ENCODE assay signal across 1 cellular context in genomic region chr10:71856619-71857018, GRCh38.
TF ChIP-seq lines count a peak whose summit lies in the region.

No MANE protein-coding gene starts in this region.

TF ChIP-seq in K562, 482 proteins besides CTCF, POLR2A, EP300 and RAD21 (continued from another document):
- TF ChIP-seq ETS1 (conservative IDR thresholded peaks at IDR 0.05; ENCODE audit: control insufficient read depth, low read depth, low read length) = no peak
- peak; percentile 26; the same call in 1 of the 2 replicates for TF ChIP-seq C11orf30 (IDR thresholded peaks at IDR 0.05; ENCODE audit: low read depth)
- 0 out of 2 replicates have a peak, but pooled peaks have one; percentile 29 for TF ChIP-seq MAFG (tag; conservative IDR thresholded peaks at IDR 0.05)
- no peak for TF ChIP-seq MYBL2 (IDR thresholded peaks at IDR 0.05; ENCODE audit: low read depth)
- TF ChIP-seq MYBL2 (CRISPR knock-in tag; IDR thresholded peaks at IDR 0.05; ENCODE audit: borderline replicate concordance) = no peak
- no peak for TF ChIP-seq ZMIZ1 (IDR thresholded peaks at IDR 0.05; ENCODE audit: low read depth in 2 of 2, low read length in 2 of 2)
- 0 out of 2 replicates have a peak, but pooled peaks have one; percentile 40 for TF ChIP-seq PTBP1 (IDR thresholded peaks at IDR 0.05; ENCODE audit: low read depth, low read length)
- no peak for TF ChIP-seq RNF2 (IDR thresholded peaks at IDR 0.05)
- TF ChIP-seq NR2C2 (CRISPR knock-in tag; IDR thresholded peaks at IDR 0.05) = no peak
- TF ChIP-seq NR2C2 (tag; IDR thresholded peaks at IDR 0.05) = no peak
- TF ChIP-seq ZNF239 (CRISPR knock-in tag; IDR thresholded peaks at IDR 0.05) = no peak
- peak; percentile 37; the same call in 1 of the 2 replicates for TF ChIP-seq CTBP1 (IDR thresholded peaks at IDR 0.05; ENCODE audit: borderline replicate concordance)
- no peak for TF ChIP-seq DACH1 (IDR thresholded peaks at IDR 0.05; ENCODE audit: partially characterized antibody)
- TF ChIP-seq KDM1A (IDR thresholded peaks at IDR 0.05) = peak; percentile 61 to 72
- TF ChIP-seq MAFK (IDR thresholded peaks at IDR 0.05; ENCODE audit: low read length) = 0 out of 2 replicates have a peak, but pooled peaks have one; percentile 8
- peak; percentile 91 for TF ChIP-seq SMARCA5 (IDR thresholded peaks at IDR 0.05)
- peak in 1 of 2 experiments; percentile 60; a peak in 1 of 3 replicates for TF ChIP-seq CBX3 (IDR thresholded peaks at IDR 0.05; ENCODE audit: borderline replicate concordance in 1 of 2, low read length in 2 of 2)
- no peak for TF ChIP-seq ZBTB1 (CRISPR knock-in tag; IDR thresholded peaks at IDR 0.05; ENCODE audit: borderline replicate concordance, low read depth)
- no peak for TF ChIP-seq RBM15 (IDR thresholded peaks at IDR 0.05; ENCODE audit: insufficient read depth, low read length)
- peak; percentile 82 for TF ChIP-seq HLTF (IDR thresholded peaks at IDR 0.05)
- TF ChIP-seq NFE2 (IDR thresholded peaks at IDR 0.05; ENCODE audit: low read depth) = peak; percentile 76
- TF ChIP-seq ELF2 (CRISPR knock-in tag; IDR thresholded peaks at IDR 0.05) = no peak
- peak; percentile 86 for TF ChIP-seq ADNP (tag; IDR thresholded peaks at IDR 0.05)
- peak; percentile 92 for TF ChIP-seq BCOR (IDR thresholded peaks at IDR 0.05)
- TF ChIP-seq RCOR1 (IDR thresholded peaks at IDR 0.05; ENCODE audit: borderline replicate concordance in 1 of 2, low read depth in 2 of 2, low read length in 2 of 2) = peak in 1 of 2 experiments; percentile 76; a peak in 2 of 4 replicates
- no peak for TF ChIP-seq YBX1 (IDR thresholded peaks at IDR 0.05)
- no peak for TF ChIP-seq CBFB (CRISPR knock-in tag; IDR thresholded peaks at IDR 0.05)
- no peak for TF ChIP-seq THRA (IDR thresholded peaks at IDR 0.05)
- no peak for TF ChIP-seq MLLT1 (IDR thresholded peaks at IDR 0.05)
- peak; percentile 27; the same call in 1 of the 2 replicates for TF ChIP-seq ZNF316 (IDR thresholded peaks at IDR 0.05)
- TF ChIP-seq RBM25 (IDR thresholded peaks at IDR 0.05; ENCODE audit: low read depth, low read length, severe bottlenecking) = peak; percentile 97
- peak; percentile 27 for TF ChIP-seq PHF20 (IDR thresholded peaks at IDR 0.05; ENCODE audit: partially characterized antibody)
- TF ChIP-seq ZNF586 (CRISPR knock-in tag; conservative IDR thresholded peaks at IDR 0.05) = no peak
- TF ChIP-seq TSC22D4 (tag; IDR thresholded peaks at IDR 0.05) = no peak
- TF ChIP-seq ELK1 (CRISPR knock-in tag; IDR thresholded peaks at IDR 0.05) = no peak
- no peak for TF ChIP-seq ARID3B (CRISPR knock-in tag; IDR thresholded peaks at IDR 0.05; ENCODE audit: borderline replicate concordance)
